ENCODE assay signal across 1 cellular context in genomic region chr12:64584173-64584555, GRCh38.
TF ChIP-seq lines count a peak whose summit lies in the region.

No MANE protein-coding gene starts in this region.

TF ChIP-seq in GM23338, 12 proteins besides CTCF, POLR2A, EP300 and RAD21 (continued from another document):
- TF ChIP-seq ZNF462 (CRISPR knock-in tag; IDR thresholded peaks at IDR 0.05) (no peak), EZH2 (IDR thresholded peaks at IDR 0.05; ENCODE audit: low read depth, unreplicated experiment) (no peak), REST (IDR thresholded peaks at IDR 0.05; ENCODE audit: unreplicated experiment) (no peak), STAT1 (IDR thresholded peaks at IDR 0.05; ENCODE audit: unreplicated experiment) (no peak), ZNF114 (CRISPR knock-in tag; IDR thresholded peaks at IDR 0.05) (no peak), NANOG (IDR thresholded peaks at IDR 0.05; ENCODE audit: borderline replicate concordance) (no peak), POLR2AphosphoS5 (IDR thresholded peaks at IDR 0.05; ENCODE audit: low read depth) (no peak), JUNB (IDR thresholded peaks at IDR 0.05; ENCODE audit: unreplicated experiment) (no peak), CREB1 (CRISPR knock-in tag; IDR thresholded peaks at IDR 0.05; ENCODE audit: low read depth) (no peak)
